Comparison of ENCODE assay signal across 9 cellular contexts in the genomic region with DNA sequence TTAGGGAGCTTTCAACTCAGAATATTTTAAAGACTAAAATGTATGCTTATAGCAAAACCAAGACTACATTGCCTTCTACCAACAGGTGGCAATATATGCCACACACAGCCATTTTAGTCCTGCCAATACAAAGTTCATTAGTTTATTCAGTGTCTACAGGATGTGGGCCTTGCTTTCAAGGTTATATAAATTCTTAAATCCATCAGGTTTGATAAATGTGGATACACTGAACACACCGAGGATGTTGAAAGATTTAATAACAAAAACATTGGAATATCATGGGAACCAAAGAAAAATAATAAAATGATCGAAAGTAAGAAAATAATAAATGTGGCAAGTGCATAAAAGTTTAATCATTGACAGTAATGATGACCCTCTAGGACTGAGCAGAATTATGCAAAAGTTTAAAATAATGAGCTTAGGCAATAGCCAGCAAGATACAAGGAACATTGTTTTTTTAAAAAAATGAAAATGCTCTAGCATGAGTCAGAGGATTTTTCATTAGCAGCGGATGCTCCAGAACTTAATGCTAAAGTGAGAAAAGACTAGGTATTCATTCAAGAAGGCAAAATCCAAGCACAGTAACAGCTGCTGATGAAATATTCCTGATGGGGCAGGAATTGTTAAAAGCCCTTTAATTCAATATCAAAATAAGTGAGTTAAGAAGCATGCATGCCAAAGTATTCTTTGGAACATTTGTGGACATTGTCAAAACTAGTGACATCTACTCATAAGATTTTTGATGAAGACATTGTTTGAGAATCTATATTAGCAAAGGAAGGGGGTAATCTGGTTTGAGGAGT. TPM values are rescaled to one million over a fixed set of nuclear protein-coding genes. Genes with fewer than 3 reads are reported as not detected.
DNase-seq lines count a peak whose midpoint lies in the region; ATAC-seq, FAIRE-seq and TF ChIP-seq lines count a peak whose summit lies in the region.
"Had no signal": no experiment of that assay in that cellular context is flagged by ENCODE, and none has a peak within 500 bp of the region (broad histone marks: within the 10 kb centered on the region; RNA-seq: fewer than 3 reads in every experiment).

No MANE protein-coding gene starts in this region.

- no peak overlapping the region for H3K4me2 ChIP-seq in HCT116 (ENCODE audit: low read length)

- TF ChIP-seq POLR2A in HCT116 (IDR thresholded peaks at IDR 0.05; ENCODE audit: borderline replicate concordance, extremely low read depth, insufficient read depth, insufficient read length), result no peak

- DNase-seq in EH (ENCODE audit: low read depth), result peak; percentile 71
- DNase-seq in HCT116 (ENCODE audit: low read depth, low spot score), result peak; percentile 26
- DNase-seq in RCC 7860 (ENCODE audit: low spot score), result peak; percentile 39
- peak; percentile 36 for DNase-seq in glomerular endothelial cell (ENCODE audit: extremely low read depth, low read depth, low spot score)
- DNase-seq in cerebellum (ENCODE audit: low spot score), result no peak
- DNase-seq in UCSD-AML1 (lab: John Stamatoyannopoulos, UW; ENCODE audit: unreplicated experiment), result no peak
- DNase-seq in urothelium cell line (ENCODE audit: low spot score), result no peak

- TF ChIP-seq CTCF in HCT116 (IDR thresholded peaks at IDR 0.05 in 2 of 3, conservative IDR thresholded peaks at IDR 0.05 in 1 of 3; ENCODE audit: borderline replicate concordance in 1 of 3, insufficient read depth in 1 of 3, low read depth in 2 of 3, low read length in 2 of 3), result peak; percentile 46 to 63 (median 62)

- no peaks in the 10 kb centered on the region for H3K79me2 ChIP-seq in HCT116 (ENCODE audit: insufficient read depth, low read length)
- H3K79me2 ChIP-seq: parathyroid adenoma had no signal

- POLR2A ChIA-PET in HCT116 (lab: Charles Lee), result no interaction called here

- H3K9me3 ChIP-seq in HCT116 (ENCODE audit: control insufficient read depth in 1 of 2, insufficient read depth in 1 of 2, low read depth in 1 of 2, low read length in 2 of 2), result no peaks in the 10 kb centered on the region

- no peak overlapping the region for H3K27ac ChIP-seq in HCT116 (ENCODE audit: low read depth, low read length)
- H3K27ac ChIP-seq: parathyroid adenoma had no signal

- FAIRE-seq in RCC 7860 (lab: Jason Lieb, UNC) (peak; percentile 77), urothelium cell line (lab: Jason Lieb, UNC) (no peak)

- H2AFZ ChIP-seq in HCT116 (ENCODE audit: low read depth, low read length, poor library complexity, severe bottlenecking), result no peak overlapping the region
- H2AFZ ChIP-seq: parathyroid adenoma had no signal

- no peaks in the 10 kb centered on the region for H4K20me1 ChIP-seq in HCT116 (ENCODE audit: insufficient read depth)

- H3K4me1 ChIP-seq in HCT116 (ENCODE audit: control insufficient read depth in 1 of 2, insufficient read depth in 2 of 2, low read length in 2 of 2), result no peaks in the 10 kb centered on the region
- H3K4me1 ChIP-seq: parathyroid adenoma had no signal

- no peak overlapping the region for H3K9ac ChIP-seq in HCT116 (ENCODE audit: low read length)
- H3K9ac ChIP-seq: parathyroid adenoma had no signal

- H3K4me3 ChIP-seq in HCT116 (replicated peaks in 1 of 2; ENCODE audit: low read depth in 1 of 2, low read length in 2 of 2), result no peak overlapping the region

- BruUV-seq in HCT116 (replicated peaks; lab: Mats Ljungman, UMichigan), result no TSS peak

- intact Hi-C loops in HCT116 (cut with micrococcal nuclease), result loop anchor here (1.0 to 5.0 kb wide), 2 partner anchors 58 to 156 kb away; no protein-coding TSS in a partner anchor

- H3K27me3 ChIP-seq in HCT116 (ENCODE audit: insufficient read depth, low read length), result peaks cover 13% of the 10 kb centered on the region; the same call in 1 of the 2 replicates

- ATAC-seq in HCT116, result peak; percentile 75
- no peak for ATAC-seq in GM19463 (IDR thresholded peaks at IDR 0.05; ENCODE audit: unreplicated experiment)

- no peaks in the 10 kb centered on the region for H3K36me3 ChIP-seq in HCT116 (ENCODE audit: control insufficient read depth in 1 of 2, insufficient read depth in 2 of 2, low read length in 2 of 2)

- CTCF ChIA-PET in HCT116 (lab: Charles Lee), result interaction anchor here (0.5 to 1.7 kb wide), 10 partner anchors 13 to 115 kb away, joined by 3 to 13 read pairs (median 4); no protein-coding TSS in a partner anchor

- no peaks in the 10 kb centered on the region for H3K9me2 ChIP-seq in HCT116 (ENCODE audit: insufficient read depth)

- peak; percentile 53 for TF ChIP-seq RAD21 in HCT116 (IDR thresholded peaks at IDR 0.05; ENCODE audit: low read depth)

- RAD21 ChIA-PET in HCT116 (lab: Charles Lee; ENCODE audit: low non-redundant PET in 1 of 2, low total read pairs in 2 of 2, uncharacterized antibody in 2 of 2, unreplicated experiment in 2 of 2), result interaction anchor here (0.9 to 1.0 kb wide), 2 partner anchors 58 kb away, joined by 3 to 4 read pairs; no protein-coding TSS in a partner anchor

TF ChIP-seq in HCT116, 20 proteins besides CTCF, POLR2A, EP300 and RAD21:
- TF ChIP-seq TCF7L2 (IDR thresholded peaks at IDR 0.05; ENCODE audit: borderline replicate concordance, extremely low read depth, insufficient read depth, insufficient read length) (no peak), YY1 (IDR thresholded peaks at IDR 0.05; ENCODE audit: extremely low read depth, insufficient replicate concordance, low read depth, low read length) (peak; percentile 39)

RNA-seq across cellular contexts. Expression of gene SCN9A, which starts 14.2 kb away (rescaled TPM):
- total RNA-seq in HCT116 (2021; ENCODE audit: unreplicated experiment) (0.07 TPM), glomerular endothelial cell (9.3 and 10.0 TPM in 2 replicates), cerebellum (69.0 TPM)
- not detected in 2 replicates for polyA plus RNA-seq in HCT116 (2012)

Comparison
In these comparisons a context has a peak if more than half of its experiments do, and no peak if none do; other contexts are left out.
1. DNase-seq: peak in EH (single experiment), HCT116 (single experiment), RCC 7860 (single experiment) and glomerular endothelial cell (single experiment); none in cerebellum (single experiment), UCSD-AML1 (single experiment) and urothelium cell line (single experiment).